ENCODE assay signal across 2 cellular contexts in genomic region chr14:93005135-93005813, GRCh38.
TF ChIP-seq lines count a peak whose summit lies in the region.

No MANE protein-coding gene starts in this region.

TF ChIP-seq in GM23338, 12 proteins besides CTCF, POLR2A, EP300 and RAD21 (continued from another document):
- TF ChIP-seq, protein P1, sequence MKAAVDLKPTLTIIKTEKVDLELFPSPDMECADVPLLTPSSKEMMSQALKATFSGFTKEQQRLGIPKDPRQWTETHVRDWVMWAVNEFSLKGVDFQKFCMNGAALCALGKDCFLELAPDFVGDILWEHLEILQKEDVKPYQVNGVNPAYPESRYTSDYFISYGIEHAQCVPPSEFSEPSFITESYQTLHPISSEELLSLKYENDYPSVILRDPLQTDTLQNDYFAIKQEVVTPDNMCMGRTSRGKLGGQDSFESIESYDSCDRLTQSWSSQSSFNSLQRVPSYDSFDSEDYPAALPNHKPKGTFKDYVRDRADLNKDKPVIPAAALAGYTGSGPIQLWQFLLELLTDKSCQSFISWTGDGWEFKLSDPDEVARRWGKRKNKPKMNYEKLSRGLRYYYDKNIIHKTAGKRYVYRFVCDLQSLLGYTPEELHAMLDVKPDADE (IDR thresholded peaks at IDR 0.05), result no peak
- no peak for TF ChIP-seq EZH2phosphoT487 (IDR thresholded peaks at IDR 0.05; ENCODE audit: unreplicated experiment)
- TF ChIP-seq CREB1 (CRISPR knock-in tag; IDR thresholded peaks at IDR 0.05; ENCODE audit: low read depth), result no peak
- TF ChIP-seq JUNB (IDR thresholded peaks at IDR 0.05; ENCODE audit: unreplicated experiment), result no peak
- TF ChIP-seq, protein P2, sequence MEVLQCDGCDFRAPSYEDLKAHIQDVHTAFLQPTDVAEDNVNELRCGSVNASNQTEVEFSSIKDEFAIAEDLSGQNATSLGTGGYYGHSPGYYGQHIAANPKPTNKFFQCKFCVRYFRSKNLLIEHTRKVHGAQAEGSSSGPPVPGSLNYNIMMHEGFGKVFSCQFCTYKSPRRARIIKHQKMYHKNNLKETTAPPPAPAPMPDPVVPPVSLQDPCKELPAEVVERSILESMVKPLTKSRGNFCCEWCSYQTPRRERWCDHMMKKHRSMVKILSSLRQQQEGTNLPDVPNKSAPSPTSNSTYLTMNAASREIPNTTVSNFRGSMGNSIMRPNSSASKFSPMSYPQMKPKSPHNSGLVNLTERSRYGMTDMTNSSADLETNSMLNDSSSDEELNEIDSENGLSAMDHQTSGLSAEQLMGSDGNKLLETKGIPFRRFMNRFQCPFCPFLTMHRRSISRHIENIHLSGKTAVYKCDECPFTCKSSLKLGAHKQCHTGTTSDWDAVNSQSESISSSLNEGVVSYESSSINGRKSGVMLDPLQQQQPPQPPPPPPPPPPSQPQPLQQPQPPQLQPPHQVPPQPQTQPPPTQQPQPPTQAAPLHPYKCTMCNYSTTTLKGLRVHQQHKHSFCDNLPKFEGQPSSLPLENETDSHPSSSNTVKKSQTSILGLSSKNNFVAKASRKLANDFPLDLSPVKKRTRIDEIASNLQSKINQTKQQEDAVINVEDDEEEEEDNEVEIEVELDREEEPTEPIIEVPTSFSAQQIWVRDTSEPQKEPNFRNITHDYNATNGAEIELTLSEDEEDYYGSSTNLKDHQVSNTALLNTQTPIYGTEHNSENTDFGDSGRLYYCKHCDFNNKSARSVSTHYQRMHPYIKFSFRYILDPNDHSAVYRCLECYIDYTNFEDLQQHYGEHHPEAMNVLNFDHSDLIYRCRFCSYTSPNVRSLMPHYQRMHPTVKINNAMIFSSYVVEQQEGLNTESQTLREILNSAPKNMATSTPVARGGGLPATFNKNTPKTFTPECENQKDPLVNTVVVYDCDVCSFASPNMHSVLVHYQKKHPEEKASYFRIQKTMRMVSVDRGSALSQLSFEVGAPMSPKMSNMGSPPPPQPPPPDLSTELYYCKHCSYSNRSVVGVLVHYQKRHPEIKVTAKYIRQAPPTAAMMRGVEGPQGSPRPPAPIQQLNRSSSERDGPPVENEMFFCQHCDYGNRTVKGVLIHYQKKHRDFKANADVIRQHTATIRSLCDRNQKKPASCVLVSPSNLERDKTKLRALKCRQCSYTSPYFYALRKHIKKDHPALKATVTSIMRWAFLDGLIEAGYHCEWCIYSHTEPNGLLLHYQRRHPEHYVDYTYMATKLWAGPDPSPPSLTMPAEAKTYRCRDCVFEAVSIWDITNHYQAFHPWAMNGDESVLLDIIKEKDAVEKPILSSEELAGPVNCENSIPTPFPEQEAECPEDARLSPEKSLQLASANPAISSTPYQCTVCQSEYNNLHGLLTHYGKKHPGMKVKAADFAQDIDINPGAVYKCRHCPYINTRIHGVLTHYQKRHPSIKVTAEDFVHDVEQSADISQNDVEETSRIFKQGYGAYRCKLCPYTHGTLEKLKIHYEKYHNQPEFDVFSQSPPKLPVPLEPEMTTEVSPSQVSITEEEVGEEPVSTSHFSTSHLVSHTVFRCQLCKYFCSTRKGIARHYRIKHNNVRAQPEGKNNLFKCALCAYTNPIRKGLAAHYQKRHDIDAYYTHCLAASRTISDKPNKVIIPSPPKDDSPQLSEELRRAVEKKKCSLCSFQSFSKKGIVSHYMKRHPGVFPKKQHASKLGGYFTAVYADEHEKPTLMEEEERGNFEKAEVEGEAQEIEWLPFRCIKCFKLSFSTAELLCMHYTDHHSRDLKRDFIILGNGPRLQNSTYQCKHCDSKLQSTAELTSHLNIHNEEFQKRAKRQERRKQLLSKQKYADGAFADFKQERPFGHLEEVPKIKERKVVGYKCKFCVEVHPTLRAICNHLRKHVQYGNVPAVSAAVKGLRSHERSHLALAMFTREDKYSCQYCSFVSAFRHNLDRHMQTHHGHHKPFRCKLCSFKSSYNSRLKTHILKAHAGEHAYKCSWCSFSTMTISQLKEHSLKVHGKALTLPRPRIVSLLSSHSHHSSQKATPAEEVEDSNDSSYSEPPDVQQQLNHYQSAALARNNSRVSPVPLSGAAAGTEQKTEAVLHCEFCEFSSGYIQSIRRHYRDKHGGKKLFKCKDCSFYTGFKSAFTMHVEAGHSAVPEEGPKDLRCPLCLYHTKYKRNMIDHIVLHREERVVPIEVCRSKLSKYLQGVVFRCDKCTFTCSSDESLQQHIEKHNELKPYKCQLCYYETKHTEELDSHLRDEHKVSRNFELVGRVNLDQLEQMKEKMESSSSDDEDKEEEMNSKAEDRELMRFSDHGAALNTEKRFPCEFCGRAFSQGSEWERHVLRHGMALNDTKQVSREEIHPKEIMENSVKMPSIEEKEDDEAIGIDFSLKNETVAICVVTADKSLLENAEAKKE (CRISPR knock-in tag; IDR thresholded peaks at IDR 0.05), result no peak
- no peak for TF ChIP-seq ZNF114 (CRISPR knock-in tag; IDR thresholded peaks at IDR 0.05)
- no peak for TF ChIP-seq NANOG (IDR thresholded peaks at IDR 0.05; ENCODE audit: borderline replicate concordance)
- TF ChIP-seq POLR2AphosphoS5 (IDR thresholded peaks at IDR 0.05; ENCODE audit: low read depth), result no peak
- no peak for TF ChIP-seq EZH2 (IDR thresholded peaks at IDR 0.05; ENCODE audit: low read depth, unreplicated experiment)
- no peak for TF ChIP-seq STAT1 (IDR thresholded peaks at IDR 0.05; ENCODE audit: unreplicated experiment)

TF ChIP-seq in WTC11, 78 proteins besides CTCF, POLR2A, EP300 and RAD21 (continued from another document):
- TF ChIP-seq ZNF532 (CRISPR knock-in tag; IDR thresholded peaks at IDR 0.05; ENCODE audit: borderline replicate concordance) (no peak), PREB (CRISPR knock-in tag; IDR thresholded peaks at IDR 0.05; ENCODE audit: borderline replicate concordance) (no peak), GRHL2 (CRISPR knock-in tag; IDR thresholded peaks at IDR 0.05; ENCODE audit: insufficient replicate concordance, severe bottlenecking) (no peak), ATF1 (CRISPR knock-in tag; IDR thresholded peaks at IDR 0.05) (no peak), ZNF416 (CRISPR knock-in tag; IDR thresholded peaks at IDR 0.05) (no peak), PRDM15 (CRISPR knock-in tag; IDR thresholded peaks at IDR 0.05) (no peak), NR3C1 (CRISPR knock-in tag; conservative IDR thresholded peaks at IDR 0.05; ENCODE audit: low read depth) (no peak), TEAD4 (CRISPR knock-in tag; IDR thresholded peaks at IDR 0.05) (no peak), MAX (CRISPR knock-in tag; IDR thresholded peaks at IDR 0.05) (no peak), RORB (CRISPR knock-in tag; IDR thresholded peaks at IDR 0.05) (no peak)
- TF ChIP-seq, protein P3, sequence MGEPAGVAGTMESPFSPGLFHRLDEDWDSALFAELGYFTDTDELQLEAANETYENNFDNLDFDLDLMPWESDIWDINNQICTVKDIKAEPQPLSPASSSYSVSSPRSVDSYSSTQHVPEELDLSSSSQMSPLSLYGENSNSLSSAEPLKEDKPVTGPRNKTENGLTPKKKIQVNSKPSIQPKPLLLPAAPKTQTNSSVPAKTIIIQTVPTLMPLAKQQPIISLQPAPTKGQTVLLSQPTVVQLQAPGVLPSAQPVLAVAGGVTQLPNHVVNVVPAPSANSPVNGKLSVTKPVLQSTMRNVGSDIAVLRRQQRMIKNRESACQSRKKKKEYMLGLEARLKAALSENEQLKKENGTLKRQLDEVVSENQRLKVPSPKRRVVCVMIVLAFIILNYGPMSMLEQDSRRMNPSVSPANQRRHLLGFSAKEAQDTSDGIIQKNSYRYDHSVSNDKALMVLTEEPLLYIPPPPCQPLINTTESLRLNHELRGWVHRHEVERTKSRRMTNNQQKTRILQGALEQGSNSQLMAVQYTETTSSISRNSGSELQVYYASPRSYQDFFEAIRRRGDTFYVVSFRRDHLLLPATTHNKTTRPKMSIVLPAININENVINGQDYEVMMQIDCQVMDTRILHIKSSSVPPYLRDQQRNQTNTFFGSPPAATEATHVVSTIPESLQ (CRISPR knock-in tag; IDR thresholded peaks at IDR 0.05), result no peak
- TF ChIP-seq, protein P4, sequence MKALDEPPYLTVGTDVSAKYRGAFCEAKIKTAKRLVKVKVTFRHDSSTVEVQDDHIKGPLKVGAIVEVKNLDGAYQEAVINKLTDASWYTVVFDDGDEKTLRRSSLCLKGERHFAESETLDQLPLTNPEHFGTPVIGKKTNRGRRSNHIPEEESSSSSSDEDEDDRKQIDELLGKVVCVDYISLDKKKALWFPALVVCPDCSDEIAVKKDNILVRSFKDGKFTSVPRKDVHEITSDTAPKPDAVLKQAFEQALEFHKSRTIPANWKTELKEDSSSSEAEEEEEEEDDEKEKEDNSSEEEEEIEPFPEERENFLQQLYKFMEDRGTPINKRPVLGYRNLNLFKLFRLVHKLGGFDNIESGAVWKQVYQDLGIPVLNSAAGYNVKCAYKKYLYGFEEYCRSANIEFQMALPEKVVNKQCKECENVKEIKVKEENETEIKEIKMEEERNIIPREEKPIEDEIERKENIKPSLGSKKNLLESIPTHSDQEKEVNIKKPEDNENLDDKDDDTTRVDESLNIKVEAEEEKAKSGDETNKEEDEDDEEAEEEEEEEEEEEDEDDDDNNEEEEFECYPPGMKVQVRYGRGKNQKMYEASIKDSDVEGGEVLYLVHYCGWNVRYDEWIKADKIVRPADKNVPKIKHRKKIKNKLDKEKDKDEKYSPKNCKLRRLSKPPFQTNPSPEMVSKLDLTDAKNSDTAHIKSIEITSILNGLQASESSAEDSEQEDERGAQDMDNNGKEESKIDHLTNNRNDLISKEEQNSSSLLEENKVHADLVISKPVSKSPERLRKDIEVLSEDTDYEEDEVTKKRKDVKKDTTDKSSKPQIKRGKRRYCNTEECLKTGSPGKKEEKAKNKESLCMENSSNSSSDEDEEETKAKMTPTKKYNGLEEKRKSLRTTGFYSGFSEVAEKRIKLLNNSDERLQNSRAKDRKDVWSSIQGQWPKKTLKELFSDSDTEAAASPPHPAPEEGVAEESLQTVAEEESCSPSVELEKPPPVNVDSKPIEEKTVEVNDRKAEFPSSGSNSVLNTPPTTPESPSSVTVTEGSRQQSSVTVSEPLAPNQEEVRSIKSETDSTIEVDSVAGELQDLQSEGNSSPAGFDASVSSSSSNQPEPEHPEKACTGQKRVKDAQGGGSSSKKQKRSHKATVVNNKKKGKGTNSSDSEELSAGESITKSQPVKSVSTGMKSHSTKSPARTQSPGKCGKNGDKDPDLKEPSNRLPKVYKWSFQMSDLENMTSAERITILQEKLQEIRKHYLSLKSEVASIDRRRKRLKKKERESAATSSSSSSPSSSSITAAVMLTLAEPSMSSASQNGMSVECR (CRISPR knock-in tag; IDR thresholded peaks at IDR 0.05; ENCODE audit: borderline replicate concordance), result no peak
